In genomic region chr15:86919581-86919980, GRCh38 we compare ENCODE assay signal across 27 cellular contexts.
DNase-seq lines count a peak whose midpoint lies in the region; ATAC-seq and TF ChIP-seq lines count a peak whose summit lies in the region.
"Had no signal": no experiment of that assay in that cellular context is flagged by ENCODE, and none has a peak within 500 bp of the region (broad histone marks: within the 10 kb centered on the region; RNA-seq: fewer than 3 reads in every experiment).

No MANE protein-coding gene starts in this region.

- H3K27me3 Mint-ChIP-seq in type B pancreatic cell: peaks cover 11% of the 10 kb centered on the region
- H3K27me3 Mint-ChIP-seq: activated naive CD4-positive, alpha-beta T cell treated with anti-CD3 and anti-CD28 coated beads, Interleukin-2, amount 10 ng/mL, durations not matched to agents 7 days and 5 days; CD4-positive, CD25-positive, alpha-beta regulatory T cell had no signal

- intact Hi-C loops in heart left ventricle (cut with DNase I): loop anchor here in 9 of 10 donors (5.0 to 10.0 kb wide), 9 partner anchors 292 to 1328 kb away; no protein-coding TSS in a partner anchor
- intact Hi-C loops in upper lobe of right lung (cut with DNase I): no loop called here

- H3K9me3 ChIP-seq in heart left ventricle: no peaks in the 10 kb centered on the region
- no peaks in the 10 kb centered on the region for H3K9me3 ChIP-seq in upper lobe of right lung
- H3K9me3 ChIP-seq: pancreas, SJSA1, spleen had no signal

- H3K36me3 Mint-ChIP-seq in type B pancreatic cell: no peaks in the 10 kb centered on the region
- H3K36me3 Mint-ChIP-seq: activated naive CD4-positive, alpha-beta T cell treated with anti-CD3 and anti-CD28 coated beads, Interleukin-2, amount 10 ng/mL, durations not matched to agents 7 days and 5 days; CD4-positive, CD25-positive, alpha-beta regulatory T cell had no signal

- H3K4me1 ChIP-seq in heart left ventricle: peaks cover 0 to 34% (median 13%) of the 10 kb centered on the region in 12 donors
- H3K4me1 ChIP-seq in upper lobe of right lung: peaks cover 9% of the 10 kb centered on the region
- H3K4me1 ChIP-seq: pancreas, SJSA1 had no signal

- ATAC-seq in heart left ventricle (peak in 3 of 4 donors; percentile 31 to 65 (median 51)), upper lobe of right lung (peak; percentile 36)
- ATAC-seq: pancreas had no signal

- no peaks in the 10 kb centered on the region for H3K4me1 Mint-ChIP-seq in type B pancreatic cell (ENCODE audit: unreplicated experiment)
- H3K4me1 Mint-ChIP-seq: activated naive CD4-positive, alpha-beta T cell treated with anti-CD3 and anti-CD28 coated beads, Interleukin-2, amount 10 ng/mL, durations not matched to agents 7 days and 5 days; CD4-positive, CD25-positive, alpha-beta regulatory T cell had no signal

- H3K4me3 ChIP-seq in heart left ventricle (no peak overlapping the region), upper lobe of right lung (no peak overlapping the region)
- H3K4me3 ChIP-seq: pancreas, PC-9, SJSA1, spleen had no signal

- H3K27ac Mint-ChIP-seq in type B pancreatic cell: no peak overlapping the region
- H3K27ac Mint-ChIP-seq: activated naive CD4-positive, alpha-beta T cell treated with anti-CD3 and anti-CD28 coated beads, Interleukin-2, amount 10 ng/mL, durations not matched to agents 7 days and 5 days; CD4-positive, CD25-positive, alpha-beta regulatory T cell; nephron progenitor cell had no signal

- DNase-seq in M059J (ENCODE audit: low read depth) (peak; percentile 18), NOMO-1 treated with DMSO at 0.1 percent for 48 hours (lab: John Stamatoyannopoulos, UW; ENCODE audit: unreplicated experiment) (peak; percentile 93), heart left ventricle (peak in 1 of 5 donors; percentile 27), upper lobe of right lung (no peak), erythroblast (lab: John Stamatoyannopoulos, UW) (no peak), type B pancreatic cell (ENCODE audit: extremely low spot score, unreplicated experiment) (no peak), HuH-7 (ENCODE audit: low spot score) (no peak)
- DNase-seq: activated CD4-positive, alpha-beta T cell treated with anti-CD3 and anti-CD28 coated beads, Interleukin-2, amount 50 U/mL, for 48 hours; activated CD4-positive, CD25-positive, alpha-beta regulatory T cell; activated naive CD4-positive, alpha-beta T cell treated with anti-CD3 and anti-CD28 coated beads, Interleukin-2, amount 10 ng/mL, durations not matched to agents 7 days and 5 days; amniotic stem cell; brain microvascular endothelial cell; CD4-positive, CD25-positive, alpha-beta regulatory T cell; EL; GOT3; kidney; mammary epithelial cell; NCI-H146; NCI-H446 treated with DMSO at 0.1 percent for 48 hours; nephron progenitor cell; pancreas; PC-9; spleen; stimulated activated CD4-positive, alpha-beta T cell treated with anti-CD3 and anti-CD28 coated beads, Interleukin-2, amount 100 ng/mL, for 48 hours; T-helper 1 cell; trophoblast cell had no signal

- H3K27me3 ChIP-seq in heart left ventricle (no peaks in the 10 kb centered on the region), upper lobe of right lung (no peaks in the 10 kb centered on the region)
- H3K27me3 ChIP-seq: brain microvascular endothelial cell, pancreas, SJSA1 had no signal

- no peak for TF ChIP-seq POLR2A in heart left ventricle (IDR thresholded peaks at IDR 0.05)
- no peak for TF ChIP-seq POLR2A in erythroblast (IDR thresholded peaks at IDR 0.05; ENCODE audit: low read length)

- TF ChIP-seq CTCF in heart left ventricle (IDR thresholded peaks at IDR 0.05) (no peak), upper lobe of right lung (IDR thresholded peaks at IDR 0.05) (no peak), type B pancreatic cell (conservative IDR thresholded peaks at IDR 0.05) (no peak)

- H3K36me3 ChIP-seq in heart left ventricle (no peaks in the 10 kb centered on the region), upper lobe of right lung (no peaks in the 10 kb centered on the region)
- H3K36me3 ChIP-seq: brain microvascular endothelial cell, pancreas, SJSA1, spleen had no signal

- no peak overlapping the region for H3K4me3 Mint-ChIP-seq in type B pancreatic cell
- H3K4me3 Mint-ChIP-seq: activated naive CD4-positive, alpha-beta T cell treated with anti-CD3 and anti-CD28 coated beads, Interleukin-2, amount 10 ng/mL, durations not matched to agents 7 days and 5 days; CD4-positive, CD25-positive, alpha-beta regulatory T cell; nephron progenitor cell had no signal

- peak overlapping the region in 2 of 12 donors; percentile 23 to 28 for H3K27ac ChIP-seq in heart left ventricle
- peak overlapping the region; percentile 65 for H3K27ac ChIP-seq in upper lobe of right lung
- H3K27ac ChIP-seq: brain microvascular endothelial cell, pancreas, PC-9, SJSA1, spleen had no signal

- H3K9me3 Mint-ChIP-seq in type B pancreatic cell: no peaks in the 10 kb centered on the region
- H3K9me3 Mint-ChIP-seq: activated naive CD4-positive, alpha-beta T cell treated with anti-CD3 and anti-CD28 coated beads, Interleukin-2, amount 10 ng/mL, durations not matched to agents 7 days and 5 days; nephron progenitor cell had no signal

- 30 to 43% (median 36%) methylated on average over 4 of the region's 4 CpGs for WGBS in heart left ventricle, 4 donors

Comparison
In these comparisons a context has a peak if more than half of its experiments do, and no peak if none do; other contexts are left out.
1. DNase-seq: peak in M059J (single experiment) and NOMO-1 treated with DMSO at 0.1 percent for 48 hours (single experiment); none in upper lobe of right lung (single experiment), erythroblast (0 of 2), type B pancreatic cell (single experiment) and HuH-7 (single experiment).